ENCODE assay signal across 31 cellular contexts in the genomic region with DNA sequence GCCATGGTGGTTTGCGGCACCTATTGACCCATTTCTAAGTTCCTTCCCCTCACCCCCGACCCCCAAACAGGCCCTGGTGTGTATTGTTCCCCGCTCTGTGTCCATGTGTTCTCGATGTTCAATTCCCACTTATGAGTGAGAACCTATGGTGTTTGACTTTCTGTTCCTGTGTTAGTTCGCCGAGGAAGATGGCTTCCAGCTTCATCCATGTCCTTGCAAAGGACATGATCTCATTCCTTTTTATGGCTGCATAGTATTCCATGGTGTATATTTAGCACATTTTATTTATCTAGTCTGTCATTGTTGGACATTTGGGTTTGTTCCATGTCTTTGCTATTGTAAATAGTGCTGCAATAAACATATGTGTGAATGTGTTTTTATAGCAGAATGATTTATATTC.
"Had no signal": no experiment of that assay in that cellular context is flagged by ENCODE, and none has a peak within 500 bp of the region (broad histone marks: within the 10 kb centered on the region; RNA-seq: fewer than 3 reads in every experiment).

No MANE protein-coding gene starts in this region.

- H3K27me3 ChIP-seq: neural progenitor cell, ovary, right lobe of liver, spleen, suprapubic skin, testis, tibial artery, transverse colon, upper lobe of right lung, uterus had no signal

- H3K4me1 ChIP-seq: parathyroid adenoma, psoas muscle, right lobe of liver, spleen, suprapubic skin, testis, transverse colon, upper lobe of right lung, uterus had no signal

- H3K9me3 ChIP-seq: ovary, psoas muscle, right lobe of liver, suprapubic skin, testis, tibial artery, transverse colon, upper lobe of right lung, uterus had no signal

- H3K36me3 Mint-ChIP-seq: natural killer cell; stimulated activated memory B cell treated with anti-CD40 and anti-IgM and Interleukin-4, amounts not matched to agents 10 μg/mL and 1 μg/mL and 100 μg/mL, for 72 hours had no signal

- H3K27ac Mint-ChIP-seq: natural killer cell; nephron; neural progenitor cell; progenitor cell of endocrine pancreas; stimulated activated memory B cell treated with anti-CD40 and anti-IgM and Interleukin-4, amounts not matched to agents 10 μg/mL and 1 μg/mL and 100 μg/mL, for 72 hours; stimulated activated naive CD8-positive, alpha-beta T cell treated with anti-CD3 and anti-CD28 coated beads, Interleukin-15, amount 100 ng/mL, for 72 hours; type B pancreatic cell had no signal

- H3K79me2 ChIP-seq: parathyroid adenoma had no signal

- H3K27me3 Mint-ChIP-seq: progenitor cell of endocrine pancreas, type B pancreatic cell had no signal

- H3K9me3 Mint-ChIP-seq: natural killer cell, type B pancreatic cell had no signal

- DNase-seq: natural killer cell; occipital lobe; ovary; posterior cingulate gyrus; psoas muscle; right cardiac atrium; right lobe of liver; spleen; stimulated activated CD4-positive, alpha-beta T cell treated with anti-CD3 and anti-CD28 coated beads, Interleukin-12 subunit alpha, Interleukin-12 subunit beta, amount 100 ng/mL, for 4 hours; stimulated activated CD4-positive, alpha-beta T cell treated with anti-CD3 and anti-CD28 coated beads, Interleukin-1b, Interleukin-23, amount 100 ng/mL, for 48 hours; stimulated activated CD4-positive, alpha-beta T cell treated with anti-CD3 and anti-CD28 coated beads, Interleukin-4, amount 100 ng/mL, for 1 hour; stimulated activated CD4-positive, alpha-beta T cell treated with anti-CD3 and anti-CD28 coated beads, Interleukin-4, amount 100 ng/mL, for 4 hours; stimulated activated CD8-positive, alpha-beta memory T cell treated with anti-CD3 and anti-CD28 coated beads, Interleukin-4, amount 100 ng/mL, for 48 hours; stimulated activated naive CD4-positive, alpha-beta T cell; stimulated activated naive CD8-positive, alpha-beta T cell treated with anti-CD3 and anti-CD28 coated beads, Interleukin-15, amount 100 ng/mL, for 72 hours; stimulated activated naive CD8-positive, alpha-beta T cell treated with anti-CD3 and anti-CD28 coated beads, Interleukin-15, Interleukin-2, amounts not matched to agents 100 U/mL and 50 U/mL, for 24 hours; substantia nigra; testis; tibial artery; transverse colon; upper lobe of right lung; uterus had no signal

- H3K9ac ChIP-seq: neural progenitor cell, parathyroid adenoma had no signal

- H3K4me2 ChIP-seq: neural progenitor cell, smooth muscle cell had no signal

- ATAC-seq: natural killer cell; psoas muscle; right cardiac atrium; right lobe of liver; stimulated activated memory B cell treated with anti-CD40 and anti-IgM and Interleukin-4, amounts not matched to agents 10 μg/mL and 1 μg/mL and 100 μg/mL, for 72 hours; stimulated activated naive CD8-positive, alpha-beta T cell treated with anti-CD3 and anti-CD28 coated beads, Interleukin-15, amount 100 ng/mL, for 72 hours; stimulated activated naive CD8-positive, alpha-beta T cell treated with anti-CD3 and anti-CD28 coated beads, Interleukin-15, Interleukin-2, amounts not matched to agents 100 U/mL and 50 U/mL, for 24 hours; upper lobe of right lung had no signal

- H3K4me3 Mint-ChIP-seq: natural killer cell; nephron; neural progenitor cell; stimulated activated memory B cell treated with anti-CD40 and anti-IgM and Interleukin-4, amounts not matched to agents 10 μg/mL and 1 μg/mL and 100 μg/mL, for 72 hours; stimulated activated naive CD8-positive, alpha-beta T cell treated with anti-CD3 and anti-CD28 coated beads, Interleukin-15, amount 100 ng/mL, for 72 hours; type B pancreatic cell had no signal

- H2AFZ ChIP-seq: neural progenitor cell, parathyroid adenoma had no signal

- H3K4me1 Mint-ChIP-seq: stimulated activated memory B cell treated with anti-CD40 and anti-IgM and Interleukin-4, amounts not matched to agents 10 μg/mL and 1 μg/mL and 100 μg/mL, for 72 hours; stimulated activated naive CD8-positive, alpha-beta T cell treated with anti-CD3 and anti-CD28 coated beads, Interleukin-15, amount 100 ng/mL, for 72 hours had no signal

- H3K27ac ChIP-seq: neural progenitor cell, ovary, parathyroid adenoma, psoas muscle, right lobe of liver, skin epidermis, spleen, suprapubic skin, testis, tibial artery, transverse colon, upper lobe of right lung, uterus had no signal
